In genomic region chr4:147682755-147683154, GRCh38 we compare ENCODE assay signal across 9 cellular contexts. TPM values are rescaled to one million over a fixed set of nuclear protein-coding genes. Genes with fewer than 3 reads are reported as not detected.
DNase-seq lines count a peak whose midpoint lies in the region; ATAC-seq and TF ChIP-seq lines count a peak whose summit lies in the region.
"Had no signal": no experiment of that assay in that cellular context is flagged by ENCODE, and none has a peak within 500 bp of the region (broad histone marks: within the 10 kb centered on the region; RNA-seq: fewer than 3 reads in every experiment).

No MANE protein-coding gene starts in this region.

- peak overlapping the region; percentile 93 for H2AFZ ChIP-seq in mammary epithelial cell (ENCODE audit: low read depth, low read length)

- H3K27me3 ChIP-seq in HUES64 (ENCODE audit: insufficient read depth, low read length) (no peaks in the 10 kb centered on the region), mammary epithelial cell (ENCODE audit: insufficient read depth, low read length) (no peaks in the 10 kb centered on the region), mucosa of stomach (ENCODE audit: control insufficient read depth, insufficient read depth, low read length) (no peaks in the 10 kb centered on the region)

- dilution Hi-C loops in mammary epithelial cell (cut with HindIII; ENCODE audit: low sequenced_read_pairs): no loop called here

- H3K27ac ChIP-seq in HUES64 (ENCODE audit: low read depth, low read length) (no peak overlapping the region), mammary epithelial cell (ENCODE audit: insufficient read depth, low read depth, low read length) (no peak overlapping the region)

- 89% methylated on average over 3 of the region's 3 CpGs for WGBS in HUES64
- WGBS in mammary epithelial cell (ENCODE audit: low coverage, missing lambda C conversion rate): 15% methylated on average over 3 of the region's 3 CpGs

- H3K9me3 ChIP-seq in HUES64 (ENCODE audit: insufficient read depth, low read depth, low read length): no peaks in the 10 kb centered on the region
- no peaks in the 10 kb centered on the region for H3K9me3 ChIP-seq in mammary epithelial cell (replicated peaks; ENCODE audit: insufficient read depth, low read length)
- no peaks in the 10 kb centered on the region for H3K9me3 ChIP-seq in mucosa of stomach (ENCODE audit: control insufficient read depth, low read length)

- no peak for ATAC-seq in HG02840 (IDR thresholded peaks at IDR 0.05; ENCODE audit: low FRiP score, unreplicated experiment)

- H3K9ac ChIP-seq in HUES64 (ENCODE audit: low read depth, low read length) (peak overlapping the region; percentile 78; the same call in 1 of the 2 replicates), mammary epithelial cell (ENCODE audit: insufficient read depth, low read length) (peak overlapping the region; percentile 93), mucosa of stomach (ENCODE audit: low read length) (peak overlapping the region; percentile 97)

- H3K36me3 ChIP-seq in HUES64 (ENCODE audit: insufficient read depth, low read length): peaks cover 10% of the 10 kb centered on the region
- H3K36me3 ChIP-seq in mammary epithelial cell (ENCODE audit: insufficient read depth, low read length): no peaks in the 10 kb centered on the region
- H3K36me3 ChIP-seq in mucosa of stomach (ENCODE audit: control insufficient read depth, insufficient read depth, low read length): no peaks in the 10 kb centered on the region

- H3K4me2 ChIP-seq in mammary epithelial cell (ENCODE audit: insufficient read depth, low read depth, low read length): peak overlapping the region; percentile 91

- no peaks in the 10 kb centered on the region for H4K20me1 ChIP-seq in mammary epithelial cell (ENCODE audit: insufficient read depth, low read length)

- no peak for TF ChIP-seq CTCF in AG09309 (IDR thresholded peaks at IDR 0.05; ENCODE audit: control insufficient read depth, insufficient read depth, low read depth, low read length, missing control alignments)
- no peak for TF ChIP-seq CTCF in mammary epithelial cell (conservative IDR thresholded peaks at IDR 0.05 in 1 of 2, IDR thresholded peaks at IDR 0.05 in 1 of 2; ENCODE audit: extremely low read depth in 1 of 2, insufficient read depth in 1 of 2, low read depth in 1 of 2, low read length in 2 of 2)

- in situ Hi-C loops in mammary epithelial cell (cut with MboI; ENCODE audit: low sequenced_read_pairs in 2 of 2): no loop called here

- H3K4me3 ChIP-seq in AG09309 (ENCODE audit: control insufficient read depth, low read depth, low read length) (peak overlapping the region; percentile 85), HUES64 (ENCODE audit: low read length) (peak overlapping the region; percentile 87), mammary epithelial cell (replicated peaks in 1 of 3; ENCODE audit: insufficient read depth in 1 of 3, low read depth in 2 of 3, low read length in 3 of 3) (peak overlapping the region; percentile 76 to 91 (median 87)), mucosa of stomach (ENCODE audit: low read length) (peak overlapping the region; percentile 95)

- peaks cover 51% of the 10 kb centered on the region for H3K79me2 ChIP-seq in mammary epithelial cell (ENCODE audit: insufficient read depth, low read length)

- intact Hi-C loops in mammary epithelial cell (cut with micrococcal nuclease): no loop called here

- CTCF ChIA-PET in mammary epithelial cell (lab: Charles Lee; ENCODE audit: low non-redundant PET): interaction anchor here (1.0 kb wide), 1 partner anchor 184 kb away, joined by 8 read pairs; no protein-coding TSS in a partner anchor

- BruUV-seq in mammary epithelial cell (replicated peaks; lab: Mats Ljungman, UMichigan): no TSS peak

- peaks cover 14% of the 10 kb centered on the region for H3K4me1 ChIP-seq in HUES64 (ENCODE audit: insufficient read depth, low read length)
- H3K4me1 ChIP-seq in mammary epithelial cell (ENCODE audit: insufficient read depth, low read length): peaks cover 7% of the 10 kb centered on the region
- H3K4me1 ChIP-seq in mucosa of stomach (ENCODE audit: control insufficient read depth, insufficient read depth, low read length): no peaks in the 10 kb centered on the region

- DNase-seq in AG09309 (ENCODE audit: low read depth) (no peak), mammary epithelial cell (no peak), activated gamma-delta T cell treated with Interleukin-2 at 50 U/mL for 16 hours (no peak), SHP77 treated with DMSO at 0.1 percent for 48 hours (lab: John Stamatoyannopoulos, UW) (no peak)
- DNase-seq in activated CD8-positive, alpha-beta memory T cell treated with anti-CD3 and anti-CD28 coated beads for 24 hours: no peak
- DNase-seq: NCI-H1092 had no signal

RNA-seq across cellular contexts. Expression of gene PRMT9, which starts 1.2 kb away (rescaled TPM):
- polyA plus RNA-seq in HUES64 (2013, experiment 1 of 2): 6.1 TPM
- 6.5 TPM for polyA plus RNA-seq in HUES64 (2013, experiment 2 of 2)
- total RNA-seq in mammary epithelial cell: 1 to 10 TPM; 8.0 to 9.8 TPM
- 4.3 TPM for polyA plus RNA-seq in mammary epithelial cell
- polyA minus RNA-seq in mammary epithelial cell: 4.0 TPM

RNA-seq across cellular contexts. Expression of gene ARHGAP10, which starts 49.1 kb away (rescaled TPM):
- 2.7 TPM for polyA plus RNA-seq in HUES64 (2013, experiment 1 of 2)
- polyA plus RNA-seq in HUES64 (2013, experiment 2 of 2): 3.5 TPM
- total RNA-seq in mammary epithelial cell: 10 to 100 TPM; 22.5 to 28.8 TPM
- polyA plus RNA-seq in mammary epithelial cell: 14.5 TPM
- 35.8 TPM for polyA minus RNA-seq in mammary epithelial cell
